8 cellular contexts compared by ENCODE assay signal in genomic region chr10:86688398-86688921, GRCh38. TPM values are rescaled to one million over a fixed set of nuclear protein-coding genes. Genes with fewer than 3 reads are reported as not detected.
DNase-seq lines count a peak whose midpoint lies in the region; ATAC-seq and TF ChIP-seq lines count a peak whose summit lies in the region.

No MANE protein-coding gene starts in this region.

- no peaks in the 10 kb centered on the region for H3K9me3 Mint-ChIP-seq in activated naive CD8-positive, alpha-beta T cell treated with anti-CD3 and anti-CD28 coated beads, Interleukin-2, amount 10 ng/mL, durations not matched to agents 7 days and 5 days

- peak; percentile 83 for TF ChIP-seq CTCF in DND-41 (IDR thresholded peaks at IDR 0.05; ENCODE audit: borderline replicate concordance, extremely low read depth, low read length, poor library complexity, severe bottlenecking)
- TF ChIP-seq CTCF in heart right ventricle (IDR thresholded peaks at IDR 0.05): peak; percentile 54 to 87 (median 82)

- no peak overlapping the region for H3K4me3 ChIP-seq in DND-41 (ENCODE audit: low read depth in 1 of 2, low read length in 2 of 2)
- no peak overlapping the region for H3K4me3 ChIP-seq in HUES48 (ENCODE audit: low read depth, low read length)
- no peak overlapping the region for H3K4me3 ChIP-seq in heart right ventricle
- H3K4me3 ChIP-seq in rectal smooth muscle tissue (ENCODE audit: low read length): no peak overlapping the region

- H3K27ac ChIP-seq in DND-41 (ENCODE audit: low read length): no peak overlapping the region
- H3K27ac ChIP-seq in HUES48 (ENCODE audit: low read depth, low read length): peak overlapping the region; percentile 49
- peak overlapping the region in 7 of 10 donors; percentile 28 to 100 (median 49) for H3K27ac ChIP-seq in heart right ventricle
- peak overlapping the region; percentile 38 for H3K27ac ChIP-seq in rectal smooth muscle tissue (ENCODE audit: low read depth, low read length)

- H3K9ac ChIP-seq in DND-41 (ENCODE audit: low read depth, low read length) (no peak overlapping the region), HUES48 (ENCODE audit: low read depth, low read length) (no peak overlapping the region), rectal smooth muscle tissue (ENCODE audit: low read length) (no peak overlapping the region)

- no peaks in the 10 kb centered on the region for H3K27me3 Mint-ChIP-seq in activated naive CD8-positive, alpha-beta T cell treated with anti-CD3 and anti-CD28 coated beads, Interleukin-2, amount 10 ng/mL, durations not matched to agents 7 days and 5 days

- H3K9me3 ChIP-seq in DND-41 (ENCODE audit: insufficient read depth, low read length, severe bottlenecking) (no peaks in the 10 kb centered on the region), HUES48 (ENCODE audit: control insufficient read depth, insufficient read depth, low read length) (no peaks in the 10 kb centered on the region), heart right ventricle (no peaks in the 10 kb centered on the region)

- H3K4me2 ChIP-seq in DND-41 (ENCODE audit: insufficient read depth, low read length): no peak overlapping the region

- intact Hi-C loops in heart right ventricle (cut with DNase I): loop anchor here in 3 of 10 donors (2.0 to 5.0 kb wide), 2 partner anchors 41 to 210 kb away; no protein-coding TSS in a partner anchor

- H3K79me2 ChIP-seq in DND-41 (ENCODE audit: insufficient read depth, low read length): no peaks in the 10 kb centered on the region

- no peaks in the 10 kb centered on the region for H3K4me1 ChIP-seq in DND-41 (ENCODE audit: insufficient read depth, low read length)
- peaks cover 19% of the 10 kb centered on the region for H3K4me1 ChIP-seq in HUES48 (ENCODE audit: control insufficient read depth, insufficient read depth, low read length)
- peaks cover 13 to 100% (median 40%) of the 10 kb centered on the region in 9 donors for H3K4me1 ChIP-seq in heart right ventricle
- peaks cover 41% of the 10 kb centered on the region for H3K4me1 ChIP-seq in rectal smooth muscle tissue (ENCODE audit: control insufficient read depth, insufficient read depth, low read length)

- no peaks in the 10 kb centered on the region for H3K36me3 Mint-ChIP-seq in activated naive CD8-positive, alpha-beta T cell treated with anti-CD3 and anti-CD28 coated beads, Interleukin-2, amount 10 ng/mL, durations not matched to agents 7 days and 5 days

- H2AFZ ChIP-seq in DND-41 (ENCODE audit: low read depth, low read length): no peak overlapping the region

- H3K27me3 ChIP-seq in DND-41 (ENCODE audit: insufficient read depth, low read length, poor library complexity) (peaks cover 9% of the 10 kb centered on the region), HUES48 (ENCODE audit: control insufficient read depth, insufficient read depth, low read length) (no peaks in the 10 kb centered on the region), heart right ventricle (peaks cover 0 to 17% (median 6%) of the 10 kb centered on the region in 7 donors), rectal smooth muscle tissue (ENCODE audit: control insufficient read depth, insufficient read depth, low read length) (peaks cover 2% of the 10 kb centered on the region)

- H3K27ac Mint-ChIP-seq in activated naive CD8-positive, alpha-beta T cell treated with anti-CD3 and anti-CD28 coated beads, Interleukin-2, amount 10 ng/mL, durations not matched to agents 7 days and 5 days: no peak overlapping the region

- H3K4me1 Mint-ChIP-seq in activated naive CD8-positive, alpha-beta T cell treated with anti-CD3 and anti-CD28 coated beads, Interleukin-2, amount 10 ng/mL, durations not matched to agents 7 days and 5 days: peaks cover 7% of the 10 kb centered on the region

- 15 to 17% methylated on average over 8 of the region's 8 CpGs for WGBS in heart right ventricle, 2 donors

- DNase-seq in DND-41: peak; percentile 61
- peak; percentile 45 for DNase-seq in activated naive CD8-positive, alpha-beta T cell treated with anti-CD3 and anti-CD28 coated beads, Interleukin-2, amount 10 ng/mL, durations not matched to agents 7 days and 5 days
- DNase-seq in heart right ventricle: peak in 1 of 2 donors; percentile 62

- POLR2A ChIA-PET in activated naive CD8-positive, alpha-beta T cell treated with anti-CD3 and anti-CD28 coated beads, Interleukin-2, amount 10 ng/mL, durations not matched to agents 7 days and 5 days (lab: Charles Lee): no interaction called here

- ATAC-seq in DND-41 (ENCODE audit: insufficient read depth, low read depth) (peak; percentile 94), GM21423 (IDR thresholded peaks at IDR 0.05; ENCODE audit: unreplicated experiment) (peak; percentile 77), SK-N-SH treated with all-trans-retinoic acid at 6 μM for 48 hours (peak; percentile 83), heart right ventricle (peak in 2 of 8 donors; percentile 11 to 14), HG02623 (IDR thresholded peaks at IDR 0.05; ENCODE audit: unreplicated experiment) (no peak)
- ATAC-seq in activated naive CD8-positive, alpha-beta T cell treated with anti-CD3 and anti-CD28 coated beads, Interleukin-2, amount 10 ng/mL, durations not matched to agents 7 days and 5 days (ENCODE audit: low read depth): peak; percentile 81

- H3K4me3 Mint-ChIP-seq in activated naive CD8-positive, alpha-beta T cell treated with anti-CD3 and anti-CD28 coated beads, Interleukin-2, amount 10 ng/mL, durations not matched to agents 7 days and 5 days: no peak overlapping the region

- no peaks in the 10 kb centered on the region; the same call in 1 of the 2 replicates for H4K20me1 ChIP-seq in DND-41 (ENCODE audit: insufficient read depth, low read length)

- H3K36me3 ChIP-seq in DND-41 (ENCODE audit: insufficient read depth, low read length): no peaks in the 10 kb centered on the region
- no peaks in the 10 kb centered on the region for H3K36me3 ChIP-seq in HUES48 (ENCODE audit: control insufficient read depth, insufficient read depth, low read length)
- H3K36me3 ChIP-seq in heart right ventricle: peaks cover 0 to 26% (median 0%) of the 10 kb centered on the region in 9 donors
- H3K36me3 ChIP-seq in rectal smooth muscle tissue (ENCODE audit: control insufficient read depth, insufficient read depth, low read length): peaks cover 3% of the 10 kb centered on the region

TF ChIP-seq in SK-N-SH treated with all-trans-retinoic acid at 6 μM for 48 hours, 23 proteins besides CTCF, POLR2A, EP300 and RAD21:
- no peak for TF ChIP-seq CREB5 (CRISPR knock-in tag; IDR thresholded peaks at IDR 0.05; ENCODE audit: low read depth)
- TF ChIP-seq OSR1 (CRISPR knock-in tag; IDR thresholded peaks at IDR 0.05): no peak

RNA-seq across cellular contexts. Expression of gene LDB3, which starts 20.1 kb away (rescaled TPM):
- not detected for total RNA-seq in activated naive CD8-positive, alpha-beta T cell treated with anti-CD3 and anti-CD28 coated beads, Interleukin-2, amount 10 ng/mL, durations not matched to agents 7 days and 5 days
- 1,000 to 10,000 TPM; 1,248 to 1,738 (median 1,513) TPM for total RNA-seq in heart right ventricle
- 1,000 to 10,000 TPM in 1 of 2 donors, 100 to 1,000 TPM in 1; 162 to 1,622 TPM for polyA plus RNA-seq in heart right ventricle

RNA-seq across cellular contexts. Expression of gene OPN4, which starts 34.1 kb away (rescaled TPM):
- not detected for total RNA-seq in activated naive CD8-positive, alpha-beta T cell treated with anti-CD3 and anti-CD28 coated beads, Interleukin-2, amount 10 ng/mL, durations not matched to agents 7 days and 5 days
- under 1 TPM in 5 of 10 donors, not detected in 5; 0.11 to 0.27 (median 0.26) TPM for total RNA-seq in heart right ventricle
- under 1 TPM; 0.10 to 0.29 TPM for polyA plus RNA-seq in heart right ventricle

Comparison
In these comparisons a context has a peak if more than half of its experiments do, and no peak if none do; other contexts are left out.
1. RNA of gene LDB3, which starts 20.1 kb away (total RNA-seq): 1,248 to 1,738 TPM in heart right ventricle; not detected in activated naive CD8-positive, alpha-beta T cell treated with anti-CD3 and anti-CD28 coated beads, Interleukin-2, amount 10 ng/mL, durations not matched to agents 7 days and 5 days; every median in the first group is over 1,000 times any median in the second.